In genomic region chr12:53591301-53592206, GRCh38 we compare ENCODE assay signal across 9 cellular contexts. TPM values are rescaled to one million over a fixed set of nuclear protein-coding genes. Genes with fewer than 3 reads are reported as not detected.
DNase-seq lines count a peak whose midpoint lies in the region; ATAC-seq lines count a peak whose summit lies in the region.
"Had no signal": no experiment of that assay in that cellular context is flagged by ENCODE, and none has a peak within 500 bp of the region (broad histone marks: within the 10 kb centered on the region; RNA-seq: fewer than 3 reads in every experiment).

No MANE protein-coding gene starts in this region.

- peak overlapping the region; percentile 22 for H3K27ac ChIP-seq in muscle layer of duodenum (ENCODE audit: low read length)
- peak overlapping the region; percentile 37 to 43 for H3K27ac ChIP-seq in aorta (ENCODE audit: low read depth in 1 of 2, low read length in 2 of 2)

- H3K36me3 ChIP-seq in endocrine pancreas (ENCODE audit: control insufficient read depth, insufficient read depth, low read length) (no peaks in the 10 kb centered on the region), muscle layer of duodenum (ENCODE audit: control insufficient read depth in 1 of 2, insufficient read depth in 2 of 2, low read length in 2 of 2) (no peaks in the 10 kb centered on the region), aorta (ENCODE audit: control insufficient read depth in 1 of 2, insufficient read depth in 2 of 2, low read length in 1 of 2) (no peaks in the 10 kb centered on the region)

- intact Hi-C loops in aorta (cut with DNase I), result no loop called here

- H3K4me3 ChIP-seq in endocrine pancreas (ENCODE audit: control insufficient read depth, insufficient read depth, low read length), result peak overlapping the region; percentile 68
- no peak overlapping the region for H3K4me3 ChIP-seq in muscle layer of duodenum (ENCODE audit: low read depth in 1 of 2, low read length in 2 of 2)
- peak overlapping the region; percentile 26 to 48 for H3K4me3 ChIP-seq in aorta (ENCODE audit: low read length in 2 of 2)

- peak; percentile 45 for DNase-seq in NCI-H82 (lab: John Stamatoyannopoulos, UW)
- no peak for DNase-seq in NCI-H82 treated with DMSO at 0.1 percent for 48 hours (lab: John Stamatoyannopoulos, UW; ENCODE audit: unreplicated experiment)
- DNase-seq in aorta, result no peak
- no peak for DNase-seq in NCI-H2081 treated with DMSO at 0.1 percent for 48 hours (lab: John Stamatoyannopoulos, UW)
- DNase-seq in iPS-NIHi11 (ENCODE audit: low spot score), result no peak
- DNase-seq: activated CD4-positive, alpha-beta T cell treated with anti-CD3 and anti-CD28 coated beads, Interleukin-2, amount 50 U/mL, for 1 hour had no signal

- H3K4me1 ChIP-seq in endocrine pancreas (ENCODE audit: control insufficient read depth, insufficient read depth, low read length) (peaks cover 40% of the 10 kb centered on the region), muscle layer of duodenum (ENCODE audit: control insufficient read depth in 1 of 2, insufficient read depth in 2 of 2, low read length in 2 of 2) (peaks cover 27 to 49% of the 10 kb centered on the region in 2 donors), aorta (ENCODE audit: control insufficient read depth in 1 of 2, insufficient read depth in 2 of 2, low read length in 2 of 2) (peaks cover 5% of the 10 kb centered on the region in 2 donors)

- H3K9ac ChIP-seq in endocrine pancreas (ENCODE audit: control insufficient read depth, insufficient read depth, low read length), result no peak overlapping the region

- WGBS in aorta, 2 donors, result 2 to 6% methylated on average over 6 of the region's 6 CpGs

- H3K27me3 ChIP-seq in endocrine pancreas (ENCODE audit: control insufficient read depth, insufficient read depth, low read length), result no peaks in the 10 kb centered on the region
- H3K27me3 ChIP-seq in muscle layer of duodenum (ENCODE audit: low read depth, low read length), result no peaks in the 10 kb centered on the region
- no peaks in the 10 kb centered on the region for H3K27me3 ChIP-seq in aorta (ENCODE audit: control insufficient read depth in 1 of 2, insufficient read depth in 2 of 2, low read length in 1 of 2)

- ATAC-seq in aorta (ENCODE audit: low FRiP score) (peak; percentile 48), HG02870 (IDR thresholded peaks at IDR 0.05; ENCODE audit: unreplicated experiment) (no peak)

- H3K9me3 ChIP-seq in endocrine pancreas (ENCODE audit: control insufficient read depth, low read length), result no peaks in the 10 kb centered on the region
- H3K9me3 ChIP-seq in muscle layer of duodenum (ENCODE audit: control insufficient read depth in 1 of 2, low read length in 2 of 2), result no peaks in the 10 kb centered on the region
- H3K9me3 ChIP-seq in aorta (ENCODE audit: control insufficient read depth, low read length), result no peaks in the 10 kb centered on the region

RNA-seq across cellular contexts. Expression of gene ATF7, which starts 34.6 kb away (rescaled TPM):
- total RNA-seq in aorta, result 10 to 100 TPM; 68.4 to 73.5 TPM
- 10 to 100 TPM; 25.7 to 29.5 TPM for polyA plus RNA-seq in aorta

Comparison
In these comparisons a context has a peak if more than half of its experiments do, and no peak if none do; other contexts are left out.
1. H3K4me3 ChIP-seq: peak in endocrine pancreas (single experiment) and aorta (2 of 2); none in muscle layer of duodenum (0 of 2).